17 cellular contexts compared by ENCODE assay signal in the genomic region with DNA sequence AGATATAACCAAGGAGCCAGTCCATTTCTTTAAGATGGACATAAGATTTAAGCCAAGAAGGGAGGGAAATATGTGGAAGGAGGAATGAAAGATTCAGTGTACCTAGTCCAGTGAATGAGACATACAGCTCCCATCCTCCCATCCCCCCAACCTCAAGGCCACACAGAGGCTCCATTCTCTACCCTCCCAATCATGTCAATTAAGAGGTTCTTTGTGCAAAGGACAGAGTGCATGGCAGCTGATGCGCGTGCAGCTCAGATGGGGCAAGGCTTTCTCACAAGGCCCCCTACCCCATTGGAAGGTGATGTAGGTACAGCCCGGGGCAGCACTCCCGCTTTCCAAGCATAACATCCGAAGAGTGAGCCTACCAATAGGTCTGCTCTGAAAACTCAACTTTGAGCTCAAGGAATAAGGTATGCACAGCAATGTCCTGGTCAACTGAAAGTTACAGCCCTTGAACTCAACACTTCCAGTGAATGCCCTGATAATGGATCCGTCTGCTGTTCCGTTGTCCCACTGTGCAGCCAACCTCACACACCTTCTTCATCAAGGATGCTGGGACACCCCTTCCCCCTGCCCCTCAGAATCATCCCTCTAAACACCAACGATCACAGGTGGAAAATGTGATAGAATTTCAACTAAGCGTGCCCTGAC.
DNase-seq lines count a peak whose midpoint lies in the region; ATAC-seq and FAIRE-seq lines count a peak whose summit lies in the region.
"Had no signal": no experiment of that assay in that cellular context is flagged by ENCODE, and none has a peak within 500 bp of the region (broad histone marks: within the 10 kb centered on the region; RNA-seq: fewer than 3 reads in every experiment).

No MANE protein-coding gene starts in this region.

- no peak for ATAC-seq in HG03460 (IDR thresholded peaks at IDR 0.05; ENCODE audit: unreplicated experiment)

- FAIRE-seq in HTR-8/SVneo (lab: Jason Lieb, UNC) (peak; percentile 67), urothelium cell line (lab: Jason Lieb, UNC) (peak; percentile 93)
- FAIRE-seq: D721Med, H54 had no signal

- DNase-seq in HTR-8/SVneo (ENCODE audit: insufficient read length, low spot score) (no peak), epidermal melanocyte (ENCODE audit: insufficient read length, low spot score) (peak; percentile 38), pons (ENCODE audit: low spot score) (peak; percentile 81), urothelium cell line (ENCODE audit: low spot score) (no peak), NCI-H82 (lab: John Stamatoyannopoulos, UW) (no peak)
- DNase-seq in stimulated activated CD4-positive, alpha-beta T cell treated with anti-CD3 and anti-CD28 coated beads, Interleukin-4, amount 100 ng/mL, for 4 hours, result no peak
- DNase-seq: CD8-positive, alpha-beta memory T cell; GDM1; MG63; NCI-H1436; NCI-H187 treated with DMSO at 0.1 percent for 48 hours; RPMI8226; SHP77 treated with DMSO at 0.1 percent for 48 hours; SK-N-SH had no signal

Comparison
In these comparisons a context has a peak if more than half of its experiments do, and no peak if none do; other contexts are left out.
1. DNase-seq: peak in epidermal melanocyte (single experiment) and pons (single experiment); none in HTR-8/SVneo (single experiment), urothelium cell line (single experiment), stimulated activated CD4-positive, alpha-beta T cell treated with anti-CD3 and anti-CD28 coated beads, Interleukin-4, amount 100 ng/mL, for 4 hours (0 of 2) and NCI-H82 (single experiment).